ENCODE assay signal across 8 cellular contexts in genomic region chr18:45686892-45687611, GRCh38. TPM values are rescaled to one million over a fixed set of nuclear protein-coding genes. Genes with fewer than 3 reads are reported as not detected.
A peak's percentile ranks its signal among the peaks of the same experiment; 100 is the strongest.
DNase-seq lines count a peak whose midpoint lies in the region; ATAC-seq and TF ChIP-seq lines count a peak whose summit lies in the region.

No MANE protein-coding gene starts in this region.

- intact Hi-C loops in aorta (cut with DNase I) = no loop called here

- H3K36me3 ChIP-seq in GM06990 (ENCODE audit: control insufficient read depth, insufficient read depth, low read length) (no peaks in the 10 kb centered on the region), gastroesophageal sphincter (no peaks in the 10 kb centered on the region), aorta (ENCODE audit: control insufficient read depth in 1 of 2, insufficient read depth in 2 of 2, low read length in 1 of 2) (no peaks in the 10 kb centered on the region)

- ATAC-seq in GM21360 (IDR thresholded peaks at IDR 0.05; ENCODE audit: unreplicated experiment) (peak; percentile 78), HG03565 (IDR thresholded peaks at IDR 0.05; ENCODE audit: unreplicated experiment) (peak; percentile 88), gastroesophageal sphincter (peak; percentile 42), aorta (ENCODE audit: low FRiP score) (peak; percentile 5)

- no peaks in the 10 kb centered on the region for H3K4me1 Mint-ChIP-seq in progenitor cell of endocrine pancreas (ENCODE audit: low read depth)

- no peaks in the 10 kb centered on the region for H3K9me3 Mint-ChIP-seq in progenitor cell of endocrine pancreas (ENCODE audit: low read depth)

- H3K27ac ChIP-seq in gastroesophageal sphincter = no peak overlapping the region
- no peak overlapping the region for H3K27ac ChIP-seq in aorta (ENCODE audit: low read depth in 1 of 2, low read length in 2 of 2)

- TF ChIP-seq CTCF in GM06990 (IDR thresholded peaks at IDR 0.05; ENCODE audit: insufficient read depth, low read length, poor library complexity, severe bottlenecking) (no peak), gastroesophageal sphincter (IDR thresholded peaks at IDR 0.05) (no peak), progenitor cell of endocrine pancreas (IDR thresholded peaks at IDR 0.05; ENCODE audit: unreplicated experiment) (no peak)

- H3K9me3 ChIP-seq in gastroesophageal sphincter (no peaks in the 10 kb centered on the region), aorta (ENCODE audit: control insufficient read depth, low read length) (no peaks in the 10 kb centered on the region)

- TF ChIP-seq EP300 in gastroesophageal sphincter (IDR thresholded peaks at IDR 0.05) = no peak

- H3K4me3 Mint-ChIP-seq in progenitor cell of endocrine pancreas (ENCODE audit: low read depth) = no peak overlapping the region

- H3K27ac Mint-ChIP-seq in progenitor cell of endocrine pancreas = no peak overlapping the region

- WGBS in gastroesophageal sphincter (ENCODE audit: low coverage in 1 of 2), 2 donors = 53 to 74% methylated on average over 5 to 6 of the region's 7 CpGs
- WGBS in aorta, 2 donors = 77 to 86% methylated on average over 7 of the region's 7 CpGs

- H3K4me1 ChIP-seq in gastroesophageal sphincter = peaks cover 0 to 7% (median 0%) of the 10 kb centered on the region in 3 donors
- H3K4me1 ChIP-seq in aorta (ENCODE audit: control insufficient read depth in 1 of 2, insufficient read depth in 2 of 2, low read length in 2 of 2) = no peaks in the 10 kb centered on the region

- TF ChIP-seq POLR2A in gastroesophageal sphincter (IDR thresholded peaks at IDR 0.05) = no peak

- DNase-seq in GM06990 (ENCODE audit: extremely low read depth, insufficient read length) = peak; percentile 71
- DNase-seq in activated CD4-positive, CD25-positive, alpha-beta regulatory T cell (lab: John Stamatoyannopoulos, UW) = peak in 3 of 4 experiments; percentile 9 to 24 (median 15)
- DNase-seq in aorta = no peak
- DNase-seq in progenitor cell of endocrine pancreas (ENCODE audit: low spot score, unreplicated experiment) = no peak
- no peak for DNase-seq in hypothalamus (lab: John Stamatoyannopoulos, UW)

- H3K36me3 Mint-ChIP-seq in progenitor cell of endocrine pancreas (ENCODE audit: insufficient read depth) = no peaks in the 10 kb centered on the region

- H3K27me3 Mint-ChIP-seq in progenitor cell of endocrine pancreas = peaks cover 5% of the 10 kb centered on the region

- H3K4me3 ChIP-seq in GM06990 (replicated peaks; ENCODE audit: low read depth, low read length) = peak overlapping the region; percentile 45
- no peak overlapping the region for H3K4me3 ChIP-seq in gastroesophageal sphincter
- H3K4me3 ChIP-seq in aorta (ENCODE audit: low read length in 2 of 2) = no peak overlapping the region

- no peaks in the 10 kb centered on the region; the same call in 1 of the 2 replicates for H3K27me3 ChIP-seq in GM06990 (replicated peaks; ENCODE audit: control insufficient read depth, insufficient read depth, low read length)
- H3K27me3 ChIP-seq in gastroesophageal sphincter = no peaks in the 10 kb centered on the region
- H3K27me3 ChIP-seq in aorta (ENCODE audit: control insufficient read depth in 1 of 2, insufficient read depth in 2 of 2, low read length in 1 of 2) = no peaks in the 10 kb centered on the region

RNA-seq across cellular contexts. Expression of gene SLC14A1, which starts 36.9 kb away (rescaled TPM):
- total RNA-seq in gastroesophageal sphincter (1 to 10 TPM in 2 of 4 donors, under 1 TPM in 2; 0.40 to 6.6 (median 1.5) TPM), aorta (10 to 100 TPM; 33.1 to 44.8 TPM), progenitor cell of endocrine pancreas (0.31 and 0.50 TPM in 2 replicates)
- 10 to 100 TPM; 11.4 to 33.6 TPM for polyA plus RNA-seq in aorta

Comparison
In these comparisons a context has a peak if more than half of its experiments do, and no peak if none do; other contexts are left out.
1. DNase-seq: peak in GM06990 (single experiment) and activated CD4-positive, CD25-positive, alpha-beta regulatory T cell (3 of 4); none in aorta (0 of 2), progenitor cell of endocrine pancreas (single experiment) and hypothalamus (0 of 51).
2. ATAC-seq: peak in every context shown above with its lines; median percentile 88 in HG03565; 78 in GM21360; 42 in gastroesophageal sphincter; 5 in aorta.
3. RNA of gene SLC14A1, which starts 36.9 kb away (total RNA-seq): 33.1 to 44.8 TPM in aorta; 0.40 to 6.6 TPM in gastroesophageal sphincter and 0.31 to 0.50 TPM in progenitor cell of endocrine pancreas; every median in the first group is over 4 times any median in the second.